Comparison of ENCODE assay signal across 1 cellular context in the genomic region with DNA sequence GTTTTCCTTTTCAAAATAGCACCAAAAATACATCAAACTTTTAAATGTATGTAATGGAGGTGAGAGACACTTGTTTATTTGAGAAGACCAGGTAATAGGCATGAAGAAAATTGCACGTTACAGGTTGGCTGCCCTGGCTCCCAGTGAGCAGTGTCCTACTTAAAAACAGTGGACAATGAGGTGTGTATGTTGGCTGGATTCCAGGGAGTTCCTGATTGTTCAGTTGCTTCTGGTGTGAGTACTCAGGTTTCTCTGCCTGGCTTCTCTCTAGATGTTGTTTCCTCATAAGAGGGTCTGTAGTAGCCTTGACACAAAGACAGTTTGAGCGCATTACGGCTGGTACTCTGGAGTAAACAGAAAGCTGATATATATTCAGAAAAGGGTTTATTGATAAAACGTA.
TF ChIP-seq lines count a peak whose summit lies in the region.

No MANE protein-coding gene starts in this region.

TF ChIP-seq in IMR-90, 13 proteins besides CTCF, POLR2A, EP300 and RAD21:
- no peak for TF ChIP-seq BHLHE40 (IDR thresholded peaks at IDR 0.05; ENCODE audit: low read depth, low read length)
- TF ChIP-seq CEBPB (IDR thresholded peaks at IDR 0.05; ENCODE audit: low read depth, low read length), result no peak
- no peak for TF ChIP-seq MAFK (IDR thresholded peaks at IDR 0.05; ENCODE audit: low read depth, low read length)
- TF ChIP-seq, protein P1, sequence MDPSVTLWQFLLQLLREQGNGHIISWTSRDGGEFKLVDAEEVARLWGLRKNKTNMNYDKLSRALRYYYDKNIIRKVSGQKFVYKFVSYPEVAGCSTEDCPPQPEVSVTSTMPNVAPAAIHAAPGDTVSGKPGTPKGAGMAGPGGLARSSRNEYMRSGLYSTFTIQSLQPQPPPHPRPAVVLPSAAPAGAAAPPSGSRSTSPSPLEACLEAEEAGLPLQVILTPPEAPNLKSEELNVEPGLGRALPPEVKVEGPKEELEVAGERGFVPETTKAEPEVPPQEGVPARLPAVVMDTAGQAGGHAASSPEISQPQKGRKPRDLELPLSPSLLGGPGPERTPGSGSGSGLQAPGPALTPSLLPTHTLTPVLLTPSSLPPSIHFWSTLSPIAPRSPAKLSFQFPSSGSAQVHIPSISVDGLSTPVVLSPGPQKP (IDR thresholded peaks at IDR 0.05; ENCODE audit: borderline replicate concordance, low read depth, low read length), result no peak
- TF ChIP-seq RCOR1 (IDR thresholded peaks at IDR 0.05; ENCODE audit: insufficient replicate concordance, low read length), result peak; percentile 2
- no peak for TF ChIP-seq SMC3 (IDR thresholded peaks at IDR 0.05; ENCODE audit: low read depth, low read length)
- TF ChIP-seq, protein P2, sequence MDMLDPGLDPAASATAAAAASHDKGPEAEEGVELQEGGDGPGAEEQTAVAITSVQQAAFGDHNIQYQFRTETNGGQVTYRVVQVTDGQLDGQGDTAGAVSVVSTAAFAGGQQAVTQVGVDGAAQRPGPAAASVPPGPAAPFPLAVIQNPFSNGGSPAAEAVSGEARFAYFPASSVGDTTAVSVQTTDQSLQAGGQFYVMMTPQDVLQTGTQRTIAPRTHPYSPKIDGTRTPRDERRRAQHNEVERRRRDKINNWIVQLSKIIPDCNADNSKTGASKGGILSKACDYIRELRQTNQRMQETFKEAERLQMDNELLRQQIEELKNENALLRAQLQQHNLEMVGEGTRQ (IDR thresholded peaks at IDR 0.05; ENCODE audit: low read depth, low read length), result no peak
- no peak for TF ChIP-seq RFX5 (IDR thresholded peaks at IDR 0.05; ENCODE audit: low read depth, low read length)
- TF ChIP-seq MAZ (IDR thresholded peaks at IDR 0.05; ENCODE audit: borderline replicate concordance, low read depth, low read length), result no peak
